In genomic region chr12:114668905-114669304, GRCh38 we compare ENCODE assay signal across 11 cellular contexts. TPM values are rescaled to one million over a fixed set of nuclear protein-coding genes. Genes with fewer than 3 reads are reported as not detected.
DNase-seq lines count a peak whose midpoint lies in the region; ATAC-seq, FAIRE-seq and TF ChIP-seq lines count a peak whose summit lies in the region.
"Had no signal": no experiment of that assay in that cellular context is flagged by ENCODE, and none has a peak within 500 bp of the region (broad histone marks: within the 10 kb centered on the region; RNA-seq: fewer than 3 reads in every experiment).

No MANE protein-coding gene starts in this region.

- 2% methylated on average over 12 of the region's 20 CpGs for WGBS in HepG2 (ENCODE audit: low lambda C conversion rate)
- 18% methylated on average over 15 of the region's 20 CpGs; no CpG with 5 or more reads in 1 of the 2 donors for WGBS in transverse colon (ENCODE audit: low coverage in 1 of 2), 2 donors

- TF ChIP-seq RAD21 in HepG2 (CRISPR knock-in tag; IDR thresholded peaks at IDR 0.05): no peak

- TF ChIP-seq CTCF in MCF 10A (IDR thresholded peaks at IDR 0.05; ENCODE audit: unreplicated experiment) (no peak), HepG2 (CRISPR knock-in tag; IDR thresholded peaks at IDR 0.05) (no peak), transverse colon (IDR thresholded peaks at IDR 0.05) (no peak)

- no peaks in the 10 kb centered on the region for H3K27me3 Mint-ChIP-seq in MCF 10A (ENCODE audit: insufficient read depth, unreplicated experiment)

- peak overlapping the region; percentile 80 for H3K9ac ChIP-seq in HepG2 (ENCODE audit: insufficient read depth, low read depth, low read length)

- H3K27ac ChIP-seq in HepG2 (ENCODE audit: extremely low read length, insufficient read depth, low read length): peak overlapping the region; percentile 79
- H3K27ac ChIP-seq in transverse colon: peak overlapping the region; percentile 10 to 65 (median 62)
- H3K27ac ChIP-seq: pancreas had no signal

- no peaks in the 10 kb centered on the region for H3K9me3 ChIP-seq in HepG2 (ENCODE audit: low read length)
- no peaks in the 10 kb centered on the region for H3K9me3 ChIP-seq in transverse colon
- H3K9me3 ChIP-seq: HAP-1, pancreas had no signal

- intact Hi-C loops in MCF 10A (cut with micrococcal nuclease) (loop anchor here (1.0 kb wide), 5 partner anchors 729 to 1248 kb away; no protein-coding TSS in a partner anchor), HepG2 (cut with micrococcal nuclease; ENCODE audit: unreplicated experiment) (loop anchor here (1.0 to 5.0 kb wide), 5 partner anchors 44 to 1103 kb away; no protein-coding TSS in a partner anchor), transverse colon (cut with DNase I; ENCODE audit: low total_unique reads) (loop anchor here (5.0 kb wide), 1 partner anchor 1248 kb away; no protein-coding TSS in a partner anchor)

- POLR2A ChIA-PET in MCF 10A (lab: Yijun Ruan, JAX) (no interaction called here), HepG2 (lab: Yijun Ruan, JAX) (interaction anchor here (0.9 to 8.2 kb wide), 13 partner anchors 10 to 788 kb away, joined by 3 to 101 read pairs (median 6); partner anchors contain the start of gene TBX3)

- no peaks in the 10 kb centered on the region for H3K27me3 ChIP-seq in HepG2 (ENCODE audit: control insufficient read depth in 1 of 2, insufficient read depth in 2 of 2, low read length in 2 of 2)
- peaks cover 84% of the 10 kb centered on the region for H3K27me3 ChIP-seq in transverse colon

- peaks cover 9% of the 10 kb centered on the region for H3K79me2 ChIP-seq in HepG2 (ENCODE audit: insufficient read depth, low read length)

- peaks cover 11% of the 10 kb centered on the region; the same call in 1 of the 2 replicates for H4K20me1 ChIP-seq in HepG2 (ENCODE audit: insufficient read depth, low read length)

- no peak for FAIRE-seq in HepG2 (lab: Jason Lieb, UNC)
- FAIRE-seq: pancreas had no signal

- in situ Hi-C loops in HepG2 (cut with HindIII; ENCODE audit: extremely low pct_ligation_motif_present, low pct_unique_long_range_greater_than_20kb) (loop anchor here (5.0 to 25.0 kb wide), 7 partner anchors 42 to 1243 kb away; no protein-coding TSS in a partner anchor), transverse colon (cut with MboI; ENCODE audit: low pct_ligation_motif_present in 1 of 4, low pct_unique_long_range_greater_than_20kb in 1 of 4, low sequenced_read_pairs in 3 of 4) (loop anchor here in 2 of 4 donors (10.0 kb wide), 2 partner anchors 1086 to 1246 kb away; no protein-coding TSS in a partner anchor)

- CTCF ChIA-PET in MCF 10A (lab: Yijun Ruan, JAX) (interaction anchor here (0.6 to 3.5 kb wide), 9 partner anchors 15 to 1249 kb away, joined by 3 to 16 read pairs (median 4); partner anchors contain the start of gene TBX3), HepG2 (lab: Yijun Ruan, JAX; ENCODE audit: low intra/inter-chr PET ratio, low total read pairs) (interaction anchor here (2.4 kb wide), 1 partner anchor 729 kb away, joined by 23 read pairs; no protein-coding TSS in a partner anchor)

- no peak overlapping the region for H3K27ac Mint-ChIP-seq in MCF 10A (ENCODE audit: low read depth, unreplicated experiment)
- H3K27ac Mint-ChIP-seq: activated T-helper 2 cell treated with anti-CD3 and anti-CD28 coated beads, Interferon-gamma antibody, Interleukin-2, Interleukin-4, amounts not matched to agents 10 μg/mL and 5 μg/mL and 100 μg/mL, durations not matched to agents 14 hours and 24 hours and 36 hours had no signal

- TF ChIP-seq EP300 in HepG2 (IDR thresholded peaks at IDR 0.05; ENCODE audit: low read depth in 2 of 2, low read length in 2 of 2) (no peak), HepG2 (CRISPR knock-in tag; IDR thresholded peaks at IDR 0.05; ENCODE audit: borderline replicate concordance) (no peak), transverse colon (IDR thresholded peaks at IDR 0.05; ENCODE audit: low read depth) (no peak)

- peaks cover 49% of the 10 kb centered on the region for H3K4me1 ChIP-seq in HepG2 (ENCODE audit: insufficient read depth, low read length)
- peaks cover 4 to 31% (median 10%) of the 10 kb centered on the region in 4 donors for H3K4me1 ChIP-seq in transverse colon

- BruUV-seq in MCF 10A (replicated peaks; lab: Mats Ljungman, UMichigan) (no TSS peak), HepG2 (replicated peaks; lab: Mats Ljungman, UMichigan) (no TSS peak)

- peaks cover 7% of the 10 kb centered on the region for H3K4me1 Mint-ChIP-seq in MCF 10A (ENCODE audit: insufficient read depth, unreplicated experiment)

- H3K36me3 Mint-ChIP-seq in MCF 10A (ENCODE audit: insufficient read depth, unreplicated experiment): peaks cover 14% of the 10 kb centered on the region

- ATAC-seq in HepG2 (peak; percentile 23), GM19467 (IDR thresholded peaks at IDR 0.05; ENCODE audit: unreplicated experiment) (no peak)

- DNase-seq in NCI-H748 (lab: John Stamatoyannopoulos, UW; ENCODE audit: unreplicated experiment): peak; percentile 38
- DNase-seq in NCI-H748 treated with DMSO at 0.1 percent for 48 hours (lab: John Stamatoyannopoulos, UW): no peak
- DNase-seq in MCF 10A (ENCODE audit: unreplicated experiment): no peak
- DNase-seq in HepG2 (ENCODE audit: low spot score): peak; percentile 45
- DNase-seq in transverse colon: no peak
- DNase-seq in LoVo (ENCODE audit: low spot score): no peak
- DNase-seq in stimulated activated CD4-positive, alpha-beta T cell treated with anti-CD3 and anti-CD28 coated beads, Interleukin-4, amount 100 ng/mL, for 24 hours: no peak

- no peaks in the 10 kb centered on the region for H3K9me3 Mint-ChIP-seq in MCF 10A (ENCODE audit: unreplicated experiment)
- H3K9me3 Mint-ChIP-seq: activated T-helper 2 cell treated with anti-CD3 and anti-CD28 coated beads, Interferon-gamma antibody, Interleukin-2, Interleukin-4, amounts not matched to agents 10 μg/mL and 5 μg/mL and 100 μg/mL, durations not matched to agents 14 hours and 24 hours and 36 hours had no signal

- TF ChIP-seq POLR2A in HepG2 (IDR thresholded peaks at IDR 0.05; ENCODE audit: insufficient read depth in 1 of 2, low read depth in 2 of 2, low read length in 2 of 2) (0 out of 4 replicates have a peak, but pooled peaks of 1 of the 2 experiments have one; percentile 13), transverse colon (IDR thresholded peaks at IDR 0.05) (no peak)

- H3K4me2 ChIP-seq in HepG2 (ENCODE audit: low read depth, low read length): peak overlapping the region; percentile 87

- H3K36me3 ChIP-seq in HepG2 (replicated peaks in 1 of 2; ENCODE audit: control insufficient read depth in 1 of 2, insufficient read depth in 2 of 2, low read length in 2 of 2) (peaks cover 11 to 26% of the 10 kb centered on the region in 2 experiments; a peak in 4 of 5 replicates), transverse colon (no peaks in the 10 kb centered on the region)
- H3K36me3 ChIP-seq: pancreas had no signal

- peak overlapping the region; percentile 52 to 81 (median 79) for H3K4me3 ChIP-seq in HepG2 (replicated peaks in 1 of 3; ENCODE audit: insufficient read depth in 1 of 3, low read depth in 2 of 3, low read length in 3 of 3)
- H3K4me3 ChIP-seq in transverse colon: peak overlapping the region in 3 of 4 donors; percentile 29 to 53 (median 39)

- H2AFZ ChIP-seq in HepG2 (ENCODE audit: low read length): no peak overlapping the region

- peak overlapping the region; percentile 72 for H3K4me3 Mint-ChIP-seq in MCF 10A (ENCODE audit: unreplicated experiment)

TF ChIP-seq in HepG2, 621 proteins besides CTCF, POLR2A, EP300 and RAD21 (continues in another document):
- TF ChIP-seq ZBTB10 (CRISPR knock-in tag; IDR thresholded peaks at IDR 0.05; ENCODE audit: borderline replicate concordance): no peak

RNA-seq across cellular contexts. Expression of gene TBX3, which starts 15.1 kb away (rescaled TPM):
- total RNA-seq in MCF 10A (2022) (6.6 and 8.0 TPM in 2 replicates), HepG2 (2016; rRNA removed; fragmentation: Illumina TruSeq; extraction: Trizol) (17.2 and 27.1 TPM in 2 replicates), transverse colon (10 to 100 TPM in 1 of 4 donors, 1 to 10 TPM in 3; 2.8 to 11.9 (median 5.9) TPM)
- total RNA-seq in HepG2 (2016; cell fraction: cytosol; rRNA removed; fragmentation: Illumina TruSeq; extraction: Trizol; ENCODE audit: low read depth): 3.5 and 4.1 TPM in 2 replicates
- total RNA-seq in HepG2 (2016; cell fraction: insoluble cytoplasmic fraction; rRNA removed; fragmentation: Illumina TruSeq; extraction: Trizol): 13.7 and 27.3 TPM in 2 replicates
- total RNA-seq in HepG2 (2016; cell fraction: membrane; rRNA removed; fragmentation: Illumina TruSeq; extraction: Trizol): 9.0 and 9.4 TPM in 2 replicates
- total RNA-seq in HepG2 (2016; cell fraction: nucleus; rRNA removed; fragmentation: Illumina TruSeq; extraction: Trizol): 39.2 and 46.8 TPM in 2 replicates
- polyA plus RNA-seq in HepG2 (2011; rRNA removed): 38.1 and 42.4 TPM in 2 replicates
- polyA plus RNA-seq in HepG2 (2011; cell fraction: cytosol; rRNA removed): 12.5 and 15.0 TPM in 2 replicates
- 179 and 200 TPM in 2 replicates for polyA plus RNA-seq in HepG2 (2011; cell fraction: nucleus; rRNA removed)
- polyA plus RNA-seq in HepG2 (2012): 34.8 and 37.9 TPM in 2 replicates
- 1.0 and 1.1 TPM in 2 replicates for polyA plus RNA-seq in HepG2 (2016; cell fraction: cytosol; fragmentation: Illumina TruSeq; extraction: Trizol; ENCODE audit: low read depth)
- 16.8 and 21.4 TPM in 2 replicates for polyA plus RNA-seq in HepG2 (2016; cell fraction: insoluble cytoplasmic fraction; fragmentation: Illumina TruSeq; extraction: Trizol; ENCODE audit: low read depth)
- polyA plus RNA-seq in HepG2 (2016; cell fraction: membrane; fragmentation: Illumina TruSeq; extraction: Trizol; ENCODE audit: low read depth): 3.9 and 4.1 TPM in 2 replicates
- polyA plus RNA-seq in HepG2 (2016; cell fraction: nucleus; fragmentation: Illumina TruSeq; extraction: Trizol; ENCODE audit: insufficient read depth, low read depth): 123 and 124 TPM in 2 replicates
- 41.2 and 72.3 TPM in 2 replicates for polyA minus RNA-seq in HepG2 (2011; rRNA and poly(A)+ RNA removed; ENCODE audit: low replicate concordance)
- 22.2 and 24.4 TPM in 2 replicates for polyA minus RNA-seq in HepG2 (2011; cell fraction: cytosol; rRNA and poly(A)+ RNA removed)
- 128 and 133 TPM in 2 replicates for polyA minus RNA-seq in HepG2 (2011; cell fraction: nucleus; rRNA and poly(A)+ RNA removed)
- total RNA-seq: activated T-helper 2 cell treated with anti-CD3 and anti-CD28 coated beads, Interferon-gamma antibody, Interleukin-2, Interleukin-4, amounts not matched to agents 10 μg/mL and 5 μg/mL and 100 μg/mL, durations not matched to agents 14 hours and 24 hours and 36 hours had no signal

Comparison
In these comparisons a context has a peak if more than half of its experiments do, and no peak if none do; other contexts are left out.
1. DNase-seq: peak in NCI-H748 (single experiment) and HepG2 (single experiment); none in NCI-H748 treated with DMSO at 0.1 percent for 48 hours (single experiment), MCF 10A (single experiment), transverse colon (single experiment), LoVo (single experiment) and stimulated activated CD4-positive, alpha-beta T cell treated with anti-CD3 and anti-CD28 coated beads, Interleukin-4, amount 100 ng/mL, for 24 hours (single experiment).